ENCODE assay signal across 10 cellular contexts in genomic region chr20:56925696-56926101, GRCh38.
DNase-seq lines count a peak whose midpoint lies in the region; ATAC-seq, FAIRE-seq and TF ChIP-seq lines count a peak whose summit lies in the region.
"Had no signal": no experiment of that assay in that cellular context is flagged by ENCODE, and none has a peak within 500 bp of the region (broad histone marks: within the 10 kb centered on the region; RNA-seq: fewer than 3 reads in every experiment).

No MANE protein-coding gene starts in this region.

- ATAC-seq in activated naive CD8-positive, alpha-beta T cell treated with anti-CD3 and anti-CD28 coated beads, Interleukin-2, amount 10 ng/mL, durations not matched to agents 7 days and 5 days (ENCODE audit: low read depth): no peak
- no peak for ATAC-seq in activated naive CD8-positive, alpha-beta T cell treated with anti-CD3 and anti-CD28 coated beads, Interleukin-2, amount 50 U/mL, for 24 hours
- no peak for ATAC-seq in GM12878
- ATAC-seq in effector memory CD8-positive, alpha-beta T cell (replicated peaks): no peak
- no peak for ATAC-seq in stimulated activated naive CD8-positive, alpha-beta T cell treated with anti-CD3 and anti-CD28 coated beads, Interleukin-15, Interleukin-2, amounts not matched to agents 100 U/mL and 50 U/mL, for 24 hours
- ATAC-seq: left colon had no signal

- SMC1A ChIA-PET in GM12878 (lab: Charles Lee; ENCODE audit: uncharacterized antibody, unreplicated experiment): no interaction called here

- DNase-seq in activated naive CD8-positive, alpha-beta T cell treated with anti-CD3 and anti-CD28 coated beads, Interleukin-2, amount 10 ng/mL, durations not matched to agents 7 days and 5 days: no peak
- DNase-seq in activated naive CD8-positive, alpha-beta T cell treated with anti-CD3 and anti-CD28 coated beads, Interleukin-2, amount 50 U/mL, for 24 hours: no peak
- DNase-seq in GM12878 (ENCODE audit: low read depth, low spot score): no peak
- DNase-seq in left kidney (ENCODE audit: low read depth, low spot score): peak; percentile 62
- no peak for DNase-seq in suprapubic skin (ENCODE audit: low spot score in 2 of 2)
- DNase-seq in effector memory CD8-positive, alpha-beta T cell: no peak
- DNase-seq in OCI-LY7 (ENCODE audit: low spot score): no peak
- DNase-seq in stimulated activated naive CD8-positive, alpha-beta T cell treated with anti-CD3 and anti-CD28 coated beads, Interleukin-15, Interleukin-2, amounts not matched to agents 100 U/mL and 50 U/mL, for 24 hours: no peak
- DNase-seq: KBM-7, left colon had no signal

- H3K4me2 ChIP-seq in GM12878 (ENCODE audit: control insufficient read depth, insufficient read depth) (no peak overlapping the region), OCI-LY7 (ENCODE audit: low read length) (no peak overlapping the region)

- no peak for TF ChIP-seq POLR2A in GM12878 (IDR thresholded peaks at IDR 0.05; ENCODE audit: low read depth, low read length)
- no peak for TF ChIP-seq POLR2A in suprapubic skin (IDR thresholded peaks at IDR 0.05)

- no peak overlapping the region for H3K4me3 ChIP-seq in GM12878
- peak overlapping the region; percentile 47 for H3K4me3 ChIP-seq in suprapubic skin
- no peak overlapping the region for H3K4me3 ChIP-seq in OCI-LY7 (ENCODE audit: low read depth, low read length, poor library complexity, severe bottlenecking)

- no peaks in the 10 kb centered on the region for H3K36me3 ChIP-seq in GM12878 (ENCODE audit: control insufficient read depth in 2 of 2, insufficient read depth in 2 of 2, low read length in 1 of 2)
- H3K36me3 ChIP-seq in suprapubic skin: no peaks in the 10 kb centered on the region
- H3K36me3 ChIP-seq in OCI-LY7 (ENCODE audit: insufficient read depth, low read length): no peaks in the 10 kb centered on the region

- TF ChIP-seq CTCF in GM12878 (IDR thresholded peaks at IDR 0.05 in 2 of 3, conservative IDR thresholded peaks at IDR 0.05 in 1 of 3; ENCODE audit: control insufficient read depth in 2 of 3, extremely low read depth in 1 of 3, insufficient read depth in 1 of 3, low read depth in 3 of 3, low read length in 3 of 3) (no peak), suprapubic skin (IDR thresholded peaks at IDR 0.05) (no peak), OCI-LY7 (conservative IDR thresholded peaks at IDR 0.05; ENCODE audit: low read length) (no peak)

- H3K4me1 ChIP-seq in GM12878 (ENCODE audit: control insufficient read depth, insufficient read depth, low read length) (no peaks in the 10 kb centered on the region), suprapubic skin (peaks cover 15% of the 10 kb centered on the region), OCI-LY7 (ENCODE audit: insufficient read depth, low read length, poor library complexity, severe bottlenecking) (no peaks in the 10 kb centered on the region)

- no peaks in the 10 kb centered on the region for H3K9me2 ChIP-seq in OCI-LY7 (ENCODE audit: insufficient read depth, low read length)

- no peak for FAIRE-seq in GM12878 (lab: Jason Lieb, UNC)

- H3K27ac ChIP-seq in GM12878 (ENCODE audit: control insufficient read depth, insufficient read depth) (no peak overlapping the region), suprapubic skin (no peak overlapping the region), OCI-LY7 (ENCODE audit: low read depth, low read length, poor library complexity, severe bottlenecking) (no peak overlapping the region)

- H3K79me2 ChIP-seq in GM12878 (ENCODE audit: control insufficient read depth, insufficient read depth, low read length): no peaks in the 10 kb centered on the region
- no peaks in the 10 kb centered on the region for H3K79me2 ChIP-seq in OCI-LY7 (ENCODE audit: insufficient read depth, low read depth, low read length)

- TF ChIP-seq RAD21 in GM12878 (IDR thresholded peaks at IDR 0.05; ENCODE audit: insufficient read depth, low read depth, low read length): no peak

- H3K9me3 Mint-ChIP-seq in activated naive CD8-positive, alpha-beta T cell treated with anti-CD3 and anti-CD28 coated beads, Interleukin-2, amount 10 ng/mL, durations not matched to agents 7 days and 5 days: no peaks in the 10 kb centered on the region
- H3K9me3 Mint-ChIP-seq in activated naive CD8-positive, alpha-beta T cell treated with anti-CD3 and anti-CD28 coated beads, Interleukin-2, amount 50 U/mL, for 24 hours: no peaks in the 10 kb centered on the region
- H3K9me3 Mint-ChIP-seq in effector memory CD8-positive, alpha-beta T cell: peaks cover 0 to 1% of the 10 kb centered on the region in 2 donors

- H3K9ac ChIP-seq in GM12878 (ENCODE audit: control insufficient read depth, insufficient read depth, low read length): no peak overlapping the region

- TF ChIP-seq EP300 in GM12878 (IDR thresholded peaks at IDR 0.05; ENCODE audit: borderline replicate concordance in 1 of 2, control insufficient read depth in 1 of 2, low read depth in 2 of 2, low read length in 2 of 2) (no peak), suprapubic skin (IDR thresholded peaks at IDR 0.05) (no peak)

- WGBS in GM12878 (ENCODE audit: insufficient coverage, insufficient replicate concordance, low lambda C conversion rate, missing lambda C conversion rate): 62% methylated on average over 28 of the region's 28 CpGs
- 22% methylated on average over 18 of the region's 28 CpGs for WGBS in suprapubic skin

- intact Hi-C loops in GM12878 (cut with micrococcal nuclease; ENCODE audit: unreplicated experiment) (no loop called here), OCI-LY7 (cut with micrococcal nuclease; ENCODE audit: unreplicated experiment) (no loop called here)

- no TSS peak for BruUV-seq in GM12878 (replicated peaks; lab: Mats Ljungman, UMichigan)
- no TSS peak for BruUV-seq in OCI-LY7 (replicated peaks; lab: Mats Ljungman, UMichigan)

- RAD21 ChIA-PET in GM12878 (lab: Charles Lee; ENCODE audit: unreplicated experiment): no interaction called here

- peaks cover 0 to 22% of the 10 kb centered on the region in 2 experiments; a peak in 2 of 4 replicates for H3K27me3 ChIP-seq in GM12878 (replicated peaks in 1 of 2; ENCODE audit: control insufficient read depth in 2 of 2, insufficient read depth in 2 of 2, low read length in 1 of 2)
- H3K27me3 ChIP-seq in suprapubic skin: peaks cover 79% of the 10 kb centered on the region

- CTCF ChIA-PET in GM12878 (lab: Yijun Ruan, JAX) (no interaction called here), OCI-LY7 (lab: Charles Lee; ENCODE audit: unreplicated experiment) (no interaction called here)

- POLR2A ChIA-PET in activated naive CD8-positive, alpha-beta T cell treated with anti-CD3 and anti-CD28 coated beads, Interleukin-2, amount 10 ng/mL, durations not matched to agents 7 days and 5 days (lab: Charles Lee): no interaction called here
- POLR2A ChIA-PET in GM12878 (lab: Charles Lee): no interaction called here
- POLR2A ChIA-PET in OCI-LY7 (lab: Charles Lee): no interaction called here

- in situ Hi-C loops in GM12878 (cut with MboI): no loop called here

- H4K20me1 ChIP-seq in GM12878 (ENCODE audit: control insufficient read depth, insufficient read depth) (no peaks in the 10 kb centered on the region), OCI-LY7 (ENCODE audit: insufficient read depth, low read length) (no peaks in the 10 kb centered on the region)

- no peaks in the 10 kb centered on the region for H3K9me3 ChIP-seq in GM12878 (replicated peaks; ENCODE audit: control insufficient read depth, insufficient read depth, low read length)
- H3K9me3 ChIP-seq in suprapubic skin: no peaks in the 10 kb centered on the region
- H3K9me3 ChIP-seq in OCI-LY7 (ENCODE audit: low read length): no peaks in the 10 kb centered on the region

- no peaks in the 10 kb centered on the region for H3K4me1 Mint-ChIP-seq in activated naive CD8-positive, alpha-beta T cell treated with anti-CD3 and anti-CD28 coated beads, Interleukin-2, amount 10 ng/mL, durations not matched to agents 7 days and 5 days
- H3K4me1 Mint-ChIP-seq in activated naive CD8-positive, alpha-beta T cell treated with anti-CD3 and anti-CD28 coated beads, Interleukin-2, amount 50 U/mL, for 24 hours: no peaks in the 10 kb centered on the region
- no peaks in the 10 kb centered on the region for H3K4me1 Mint-ChIP-seq in effector memory CD8-positive, alpha-beta T cell (ENCODE audit: low read depth in 2 of 2)

- H3K27me3 Mint-ChIP-seq in activated naive CD8-positive, alpha-beta T cell treated with anti-CD3 and anti-CD28 coated beads, Interleukin-2, amount 10 ng/mL, durations not matched to agents 7 days and 5 days: peaks cover 71% of the 10 kb centered on the region
- H3K27me3 Mint-ChIP-seq in activated naive CD8-positive, alpha-beta T cell treated with anti-CD3 and anti-CD28 coated beads, Interleukin-2, amount 50 U/mL, for 24 hours: peaks cover 61% of the 10 kb centered on the region
- H3K27me3 Mint-ChIP-seq in effector memory CD8-positive, alpha-beta T cell: peaks cover 68 to 89% of the 10 kb centered on the region in 2 donors

- no peak overlapping the region for H3K4me3 Mint-ChIP-seq in activated naive CD8-positive, alpha-beta T cell treated with anti-CD3 and anti-CD28 coated beads, Interleukin-2, amount 10 ng/mL, durations not matched to agents 7 days and 5 days
- no peak overlapping the region for H3K4me3 Mint-ChIP-seq in activated naive CD8-positive, alpha-beta T cell treated with anti-CD3 and anti-CD28 coated beads, Interleukin-2, amount 50 U/mL, for 24 hours
- no peak overlapping the region for H3K4me3 Mint-ChIP-seq in effector memory CD8-positive, alpha-beta T cell

- H3K27ac Mint-ChIP-seq in activated naive CD8-positive, alpha-beta T cell treated with anti-CD3 and anti-CD28 coated beads, Interleukin-2, amount 10 ng/mL, durations not matched to agents 7 days and 5 days: peak overlapping the region; percentile 12
- no peak overlapping the region for H3K27ac Mint-ChIP-seq in activated naive CD8-positive, alpha-beta T cell treated with anti-CD3 and anti-CD28 coated beads, Interleukin-2, amount 50 U/mL, for 24 hours
- no peak overlapping the region for H3K27ac Mint-ChIP-seq in effector memory CD8-positive, alpha-beta T cell

- no peaks in the 10 kb centered on the region for H3K36me3 Mint-ChIP-seq in activated naive CD8-positive, alpha-beta T cell treated with anti-CD3 and anti-CD28 coated beads, Interleukin-2, amount 10 ng/mL, durations not matched to agents 7 days and 5 days
- no peaks in the 10 kb centered on the region for H3K36me3 Mint-ChIP-seq in activated naive CD8-positive, alpha-beta T cell treated with anti-CD3 and anti-CD28 coated beads, Interleukin-2, amount 50 U/mL, for 24 hours (ENCODE audit: low read depth)
- H3K36me3 Mint-ChIP-seq in effector memory CD8-positive, alpha-beta T cell (ENCODE audit: insufficient read depth): no peaks in the 10 kb centered on the region

- H2AFZ ChIP-seq in GM12878 (ENCODE audit: control insufficient read depth, low read depth, low read length): no peak overlapping the region
- H2AFZ ChIP-seq in OCI-LY7 (ENCODE audit: low read length): no peak overlapping the region

TF ChIP-seq in GM12878, 131 proteins besides CTCF, POLR2A, EP300 and RAD21:
- TF ChIP-seq PML (IDR thresholded peaks at IDR 0.05; ENCODE audit: low read length) (no peak), SUZ12 (IDR thresholded peaks at IDR 0.05; ENCODE audit: unreplicated experiment) (peak; percentile 30)
